Comparison of ENCODE assay signal across 8 cellular contexts in genomic region chr5:4879693-4880303, GRCh38.
DNase-seq lines count a peak whose midpoint lies in the region; ATAC-seq and TF ChIP-seq lines count a peak whose summit lies in the region.

No MANE protein-coding gene starts in this region.

- no peak overlapping the region for H3K4me3 Mint-ChIP-seq in osteocyte (ENCODE audit: unreplicated experiment)

- DNase-seq in NCI-H345 (lab: John Stamatoyannopoulos, UW) (peak; percentile 58), foreskin melanocyte (peak; percentile 57), osteocyte (ENCODE audit: extremely low spot score, unreplicated experiment) (no peak), mesenteric fat pad (ENCODE audit: low spot score) (no peak)
- DNase-seq in activated CD8-positive, alpha-beta memory T cell treated with anti-CD3 and anti-CD28 coated beads, Interleukin-2, amount 50 U/mL, for 24 hours (ENCODE audit: extremely low read depth) = peak; percentile 7

- no peak overlapping the region for H3K27ac ChIP-seq in C4-2B

- no peaks in the 10 kb centered on the region for H3K27me3 Mint-ChIP-seq in osteocyte (ENCODE audit: unreplicated experiment)

- H3K36me3 Mint-ChIP-seq in osteocyte (ENCODE audit: unreplicated experiment) = no peaks in the 10 kb centered on the region

- peak; percentile 84 for ATAC-seq in GM18867 (IDR thresholded peaks at IDR 0.05; ENCODE audit: unreplicated experiment)
- peak; percentile 74 for ATAC-seq in HG03095 (IDR thresholded peaks at IDR 0.05; ENCODE audit: unreplicated experiment)

- H3K9me3 Mint-ChIP-seq in osteocyte (ENCODE audit: unreplicated experiment) = no peaks in the 10 kb centered on the region

- peak; percentile 97 for TF ChIP-seq CTCF in C4-2B (conservative IDR thresholded peaks at IDR 0.05)
- TF ChIP-seq CTCF in osteocyte (IDR thresholded peaks at IDR 0.05) = peak; percentile 75

- H3K27ac Mint-ChIP-seq in osteocyte (ENCODE audit: unreplicated experiment) = no peak overlapping the region

- no peaks in the 10 kb centered on the region for H3K4me1 Mint-ChIP-seq in osteocyte (ENCODE audit: unreplicated experiment)

Comparison
In these comparisons a context has a peak if more than half of its experiments do, and no peak if none do; other contexts are left out.
1. DNase-seq: peak in NCI-H345 (single experiment), activated CD8-positive, alpha-beta memory T cell treated with anti-CD3 and anti-CD28 coated beads, Interleukin-2, amount 50 U/mL, for 24 hours (single experiment) and foreskin melanocyte (single experiment); none in osteocyte (single experiment) and mesenteric fat pad (single experiment).